ENCODE assay signal across 8 cellular contexts in the genomic region with DNA sequence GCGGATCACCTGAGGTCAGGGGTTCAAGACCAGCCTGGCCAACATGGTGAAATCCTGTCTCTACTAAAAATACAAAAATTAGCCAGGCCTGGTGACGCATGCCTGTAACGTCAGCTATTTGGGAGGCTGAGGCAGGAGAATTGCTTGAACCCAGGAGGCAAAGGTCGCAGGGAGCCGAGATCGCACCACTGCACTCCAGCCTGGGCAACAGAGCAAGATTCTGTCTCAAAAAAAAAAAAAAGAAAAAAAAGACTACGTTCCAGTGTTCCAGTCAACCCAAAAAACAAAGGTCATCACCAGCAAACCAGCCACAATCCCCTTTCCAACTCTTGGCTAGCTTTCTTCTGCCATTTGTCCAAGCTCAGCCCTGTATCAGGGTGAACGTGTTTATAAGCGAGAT. TPM values are rescaled to one million over a fixed set of nuclear protein-coding genes. Genes with fewer than 3 reads are reported as not detected.
DNase-seq lines count a peak whose midpoint lies in the region; ATAC-seq, FAIRE-seq and TF ChIP-seq lines count a peak whose summit lies in the region.
"Not testable (repeated sequence)": the region's sequence is repeated elsewhere in the genome, so short reads cannot be mapped to it uniquely, and the experiment has no call there.

No MANE protein-coding gene starts in this region.

- CTCF ChIA-PET in CD8-positive, alpha-beta T cell (lab: Charles Lee): interaction anchor here (1.2 kb wide), 1 partner anchor 26 kb away, joined by 3 read pairs; no protein-coding TSS in a partner anchor
- CTCF ChIA-PET in PC-9 (lab: Charles Lee): not testable (repeated sequence)
- CTCF ChIA-PET in activated CD4-positive, alpha-beta T cell treated with anti-CD3 and anti-CD28 coated beads for 36 hours (lab: Charles Lee): interaction anchor here (1.4 kb wide), 1 partner anchor 16 kb away, joined by 3 read pairs; no protein-coding TSS in a partner anchor
- CTCF ChIA-PET in H1 (lab: Charles Lee; ENCODE audit: partially characterized antibody): interaction anchor here (0.6 to 10.2 kb wide), 7 partner anchors 9 to 635 kb away, joined by 3 to 135 read pairs (median 3); a partner anchor contains a TSS

- not testable (repeated sequence) for H3K4ac ChIP-seq in H1 (replicated peaks; ENCODE audit: insufficient read length, low read depth, low read length)

- not testable (repeated sequence) for H3K56ac ChIP-seq in H1 (replicated peaks; ENCODE audit: insufficient read length, low read depth, low read length)

- H3K9me3 Mint-ChIP-seq in CD8-positive, alpha-beta T cell; activated CD4-positive, alpha-beta T cell treated with anti-CD3 and anti-CD28 coated beads for 36 hours (ENCODE audit: low read depth); activated naive CD8-positive, alpha-beta T cell treated with anti-CD3 and anti-CD28 coated beads for 36 hours; progenitor cell of endocrine pancreas (ENCODE audit: low read depth): not testable (repeated sequence)

- peaks cover 80% of the 10 kb centered on the region for H3K4me1 Mint-ChIP-seq in CD8-positive, alpha-beta T cell (ENCODE audit: low read depth)
- peaks cover 74% of the 10 kb centered on the region for H3K4me1 Mint-ChIP-seq in activated CD4-positive, alpha-beta T cell treated with anti-CD3 and anti-CD28 coated beads for 36 hours
- H3K4me1 Mint-ChIP-seq in activated naive CD8-positive, alpha-beta T cell treated with anti-CD3 and anti-CD28 coated beads for 36 hours: peaks cover 70% of the 10 kb centered on the region
- peaks cover 34% of the 10 kb centered on the region for H3K4me1 Mint-ChIP-seq in progenitor cell of endocrine pancreas (ENCODE audit: low read depth)

- H2AK5ac ChIP-seq in H1 (ENCODE audit: low read depth, low read length): 0 out of 2 replicates have a peak overlapping the region, but pooled peaks have one; percentile 39

- H3K23ac ChIP-seq in H1 (ENCODE audit: insufficient read length): not testable (repeated sequence)

- not testable (repeated sequence) for TF ChIP-seq POLR2A in H1 (IDR thresholded peaks at IDR 0.05; ENCODE audit: control extremely low read depth in 1 of 2, low read depth in 2 of 2, low read length in 2 of 2); transverse colon (IDR thresholded peaks at IDR 0.05)

- not testable (repeated sequence) for H3K27me3 Mint-ChIP-seq in CD8-positive, alpha-beta T cell (ENCODE audit: low read depth); activated CD4-positive, alpha-beta T cell treated with anti-CD3 and anti-CD28 coated beads for 36 hours; activated naive CD8-positive, alpha-beta T cell treated with anti-CD3 and anti-CD28 coated beads for 36 hours; progenitor cell of endocrine pancreas

- not testable (repeated sequence) for H4K8ac ChIP-seq in H1 (ENCODE audit: extremely low read depth, insufficient read depth, low read length)

- not testable (repeated sequence) for FAIRE-seq in H1 (lab: Jason Lieb, UNC)

- H3K9me2 ChIP-seq in PC-9 (ENCODE audit: insufficient read depth): not testable (repeated sequence)

- TF ChIP-seq RAD21 in H1 (IDR thresholded peaks at IDR 0.05 in 1 of 2, conservative IDR thresholded peaks at IDR 0.05 in 1 of 2; ENCODE audit: low read depth in 2 of 2, low read length in 2 of 2); liver (IDR thresholded peaks at IDR 0.05): not testable (repeated sequence)

- H3K4me3 Mint-ChIP-seq in CD8-positive, alpha-beta T cell: peak overlapping the region; percentile 18
- not testable (repeated sequence) for H3K4me3 Mint-ChIP-seq in activated CD4-positive, alpha-beta T cell treated with anti-CD3 and anti-CD28 coated beads for 36 hours; activated naive CD8-positive, alpha-beta T cell treated with anti-CD3 and anti-CD28 coated beads for 36 hours; progenitor cell of endocrine pancreas (ENCODE audit: low read depth)

- not testable (repeated sequence) for H2BK12ac ChIP-seq in H1 (ENCODE audit: low read depth, low read length)

- H4K5ac ChIP-seq in H1 (ENCODE audit: insufficient read length, low read depth, low read length): not testable (repeated sequence)

- peaks cover 11% of the 10 kb centered on the region for H3K79me2 ChIP-seq in PC-9 (ENCODE audit: low read depth)
- peaks cover 0 to 38% of the 10 kb centered on the region in 2 experiments; a peak in 2 of 4 replicates for H3K79me2 ChIP-seq in H1 (ENCODE audit: control insufficient read depth in 1 of 2, insufficient read depth in 2 of 2, low read length in 2 of 2)

- not testable (repeated sequence) for H3K27me3 ChIP-seq in CD8-positive, alpha-beta T cell (ENCODE audit: insufficient read depth, low read length); PC-9 (ENCODE audit: insufficient read depth, low read depth); H1 (replicated peaks in 1 of 4; ENCODE audit: control insufficient read depth in 3 of 4, extremely low read depth in 1 of 4, insufficient read depth in 3 of 4, low read length in 3 of 4); liver (ENCODE audit: control insufficient read depth in 4 of 4, insufficient read depth in 4 of 4, low read length in 3 of 4); transverse colon

- peak overlapping the region; percentile 59 for H3K4me2 ChIP-seq in PC-9
- not testable (repeated sequence) for H3K4me2 ChIP-seq in H1 (ENCODE audit: insufficient read depth in 1 of 2, low read depth in 2 of 2, low read length in 2 of 2)

- not testable (repeated sequence) for H3K9ac ChIP-seq in H1 (replicated peaks in 1 of 4; ENCODE audit: extremely low read depth in 1 of 4, low read depth in 3 of 4, low read length in 3 of 4); liver (ENCODE audit: low read depth in 1 of 2, low read length in 2 of 2)

- H2BK15ac ChIP-seq in H1 (ENCODE audit: low read length): not testable (repeated sequence)

- BruUV-seq in PC-9 (replicated peaks; lab: Mats Ljungman, UMichigan): not testable (repeated sequence)

- peak overlapping the region; percentile 75 for H3K27ac Mint-ChIP-seq in CD8-positive, alpha-beta T cell
- H3K27ac Mint-ChIP-seq in activated CD4-positive, alpha-beta T cell treated with anti-CD3 and anti-CD28 coated beads for 36 hours: peak overlapping the region; percentile 31
- H3K27ac Mint-ChIP-seq in activated naive CD8-positive, alpha-beta T cell treated with anti-CD3 and anti-CD28 coated beads for 36 hours: peak overlapping the region; percentile 72
- peak overlapping the region; percentile 91 for H3K27ac Mint-ChIP-seq in progenitor cell of endocrine pancreas

- H3K27ac ChIP-seq in CD8-positive, alpha-beta T cell (ENCODE audit: low read depth, low read length); H1 (ENCODE audit: low read depth, low read length): not testable (repeated sequence)
- H3K27ac ChIP-seq in PC-9 (peak overlapping the region; percentile 65), liver (ENCODE audit: low read depth in 1 of 2, low read length in 2 of 2) (peak overlapping the region in 1 of 2 donors; percentile 54), transverse colon (peak overlapping the region in 3 of 4 donors; percentile 13 to 36 (median 14))

- not testable (repeated sequence) for ATAC-seq in CD8-positive, alpha-beta T cell; activated CD4-positive, alpha-beta T cell treated with anti-CD3 and anti-CD28 coated beads for 36 hours

- not testable (repeated sequence) for H2BK5ac ChIP-seq in H1 (ENCODE audit: low read depth, low read length)

- not testable (repeated sequence) for H3K23me2 ChIP-seq in H1 (ENCODE audit: low read depth, low read length)

- not testable (repeated sequence) for H4K20me1 ChIP-seq in PC-9 (ENCODE audit: insufficient read depth)
- peaks cover under 1 to 11% of the 10 kb centered on the region in 2 experiments for H4K20me1 ChIP-seq in H1 (replicated peaks in 1 of 2; ENCODE audit: control insufficient read depth in 1 of 2, insufficient read depth in 2 of 2, low read length in 2 of 2)

- not testable (repeated sequence) for H3K79me1 ChIP-seq in H1 (ENCODE audit: low read depth, low read length)

- not testable (repeated sequence) for H4K91ac ChIP-seq in H1 (replicated peaks; ENCODE audit: insufficient read length, low read length)

- H3K9me3 ChIP-seq in CD8-positive, alpha-beta T cell (ENCODE audit: low read length); PC-9 (ENCODE audit: insufficient read depth, low read depth); H1 (ENCODE audit: insufficient read depth in 2 of 2, low read depth in 1 of 2, low read length in 1 of 2); liver (ENCODE audit: control insufficient read depth in 4 of 4, low read length in 3 of 4); transverse colon: not testable (repeated sequence)

- H3K4me3 ChIP-seq in CD8-positive, alpha-beta T cell (ENCODE audit: low read depth, low read length); PC-9; H1 (ENCODE audit: extremely low read depth in 1 of 4, insufficient read depth in 2 of 4, low read depth in 3 of 4, low read length in 4 of 4); liver (ENCODE audit: low read depth in 1 of 3, low read length in 3 of 3); transverse colon: not testable (repeated sequence)

- POLR2A ChIA-PET in CD8-positive, alpha-beta T cell (lab: Charles Lee): interaction anchor here (0.7 to 1.0 kb wide), 2 partner anchors 42 to 82 kb away, joined by 3 to 4 read pairs; no protein-coding TSS in a partner anchor
- POLR2A ChIA-PET in PC-9 (lab: Charles Lee; ENCODE audit: unreplicated experiment): not testable (repeated sequence)
- POLR2A ChIA-PET in activated CD4-positive, alpha-beta T cell treated with anti-CD3 and anti-CD28 coated beads for 36 hours (lab: Charles Lee): interaction anchor here (0.7 kb wide), 1 partner anchor 118 kb away, joined by 6 read pairs; no protein-coding TSS in a partner anchor
- POLR2A ChIA-PET in H1 (lab: Charles Lee; ENCODE audit: partially characterized antibody): interaction anchor here (0.7 to 2.0 kb wide), 3 partner anchors 17 to 123 kb away, joined by 3 to 4 read pairs (median 3); no protein-coding TSS in a partner anchor

- 89% methylated on average over 8 of the region's 9 CpGs; no CpG with 5 or more reads in 1 of the 2 experiments for WGBS in H1 (ENCODE audit: extremely low coverage in 1 of 2, insufficient coverage in 1 of 2, insufficient read length in 1 of 2, insufficient replicate concordance in 2 of 2, low coverage in 1 of 2, low lambda C conversion rate in 2 of 2, missing lambda C conversion rate in 1 of 2), 2 experiments
- WGBS in liver: 82% methylated on average over 9 of the region's 9 CpGs
- 95% methylated on average over 9 of the region's 9 CpGs for WGBS in transverse colon (ENCODE audit: low coverage in 1 of 2), 2 donors

- H3K36me3 Mint-ChIP-seq in CD8-positive, alpha-beta T cell: peaks cover 41% of the 10 kb centered on the region
- H3K36me3 Mint-ChIP-seq in activated CD4-positive, alpha-beta T cell treated with anti-CD3 and anti-CD28 coated beads for 36 hours (ENCODE audit: low read depth): peaks cover 21% of the 10 kb centered on the region
- H3K36me3 Mint-ChIP-seq in activated naive CD8-positive, alpha-beta T cell treated with anti-CD3 and anti-CD28 coated beads for 36 hours: peaks cover 13% of the 10 kb centered on the region
- not testable (repeated sequence) for H3K36me3 Mint-ChIP-seq in progenitor cell of endocrine pancreas (ENCODE audit: insufficient read depth)

- intact Hi-C loops in CD8-positive, alpha-beta T cell (cut with DNase I, micrococcal nuclease); PC-9 (cut with micrococcal nuclease; ENCODE audit: unreplicated experiment); activated CD4-positive, alpha-beta T cell treated with anti-CD3 and anti-CD28 coated beads for 36 hours (cut with DNase I, micrococcal nuclease); transverse colon (cut with DNase I; ENCODE audit: low total_unique reads): not testable (repeated sequence)

- H2BK20ac ChIP-seq in H1 (ENCODE audit: low read length): not testable (repeated sequence)

- H2AFZ ChIP-seq in PC-9; H1 (ENCODE audit: low read length): not testable (repeated sequence)

- DNase-seq in CD8-positive, alpha-beta T cell; PC-9; activated CD4-positive, alpha-beta T cell treated with anti-CD3 and anti-CD28 coated beads for 36 hours; activated naive CD8-positive, alpha-beta T cell treated with anti-CD3 and anti-CD28 coated beads for 36 hours; H1 (ENCODE audit: low read depth in 1 of 2, low spot score in 2 of 2); progenitor cell of endocrine pancreas (ENCODE audit: low spot score, unreplicated experiment); transverse colon: not testable (repeated sequence)

- not testable (repeated sequence) for H2BK120ac ChIP-seq in H1 (replicated peaks; ENCODE audit: low read depth, low read length)

- not testable (repeated sequence) for H3K14ac ChIP-seq in H1 (ENCODE audit: insufficient read length)

- peaks cover 79% of the 10 kb centered on the region for H3K4me1 ChIP-seq in CD8-positive, alpha-beta T cell (ENCODE audit: insufficient read depth, low read length)
- peaks cover 32% of the 10 kb centered on the region for H3K4me1 ChIP-seq in PC-9 (replicated peaks; ENCODE audit: insufficient read depth)
- peaks cover 0 to 12% (median 8%) of the 10 kb centered on the region in 4 experiments; a peak in 6 of 7 replicates for H3K4me1 ChIP-seq in H1 (replicated peaks in 1 of 4; ENCODE audit: control insufficient read depth in 3 of 4, insufficient read depth in 4 of 4, low read length in 3 of 4)
- H3K4me1 ChIP-seq in liver (ENCODE audit: control insufficient read depth in 4 of 4, insufficient read depth in 4 of 4, low read length in 3 of 4); transverse colon: not testable (repeated sequence)

- H3F3A ChIP-seq in PC-9 (ENCODE audit: insufficient read depth, low read depth): peaks cover 28% of the 10 kb centered on the region

- in situ Hi-C loops in transverse colon (cut with MboI; ENCODE audit: low pct_ligation_motif_present in 1 of 4, low pct_unique_long_range_greater_than_20kb in 1 of 4, low sequenced_read_pairs in 3 of 4): not testable (repeated sequence)

- not testable (repeated sequence) for H3K18ac ChIP-seq in H1 (ENCODE audit: extremely low read depth, low read length)

- not testable (repeated sequence) for TF ChIP-seq CTCF in CD8-positive, alpha-beta T cell (IDR thresholded peaks at IDR 0.05); PC-9 (conservative IDR thresholded peaks at IDR 0.05); H1 (IDR thresholded peaks at IDR 0.05; ENCODE audit: control extremely low read depth in 1 of 3, insufficient read depth in 1 of 3, low read depth in 1 of 3, low read length in 3 of 3); liver (IDR thresholded peaks at IDR 0.05; ENCODE audit: low read depth, low read length, missing input control); progenitor cell of endocrine pancreas (IDR thresholded peaks at IDR 0.05; ENCODE audit: unreplicated experiment); transverse colon (IDR thresholded peaks at IDR 0.05)

- H3K36me3 ChIP-seq in CD8-positive, alpha-beta T cell (ENCODE audit: insufficient read depth, low read length): peaks cover 26% of the 10 kb centered on the region
- not testable (repeated sequence) for H3K36me3 ChIP-seq in PC-9 (ENCODE audit: low read depth); H1 (ENCODE audit: control insufficient read depth in 2 of 4, insufficient read depth in 4 of 4, low read length in 3 of 4); liver (ENCODE audit: control insufficient read depth in 4 of 4, insufficient read depth in 3 of 4, low read depth in 1 of 4, low read length in 3 of 4); transverse colon

- TF ChIP-seq EP300 in H1 (IDR thresholded peaks at IDR 0.05; ENCODE audit: borderline replicate concordance in 1 of 2, low read depth in 2 of 2, low read length in 2 of 2); transverse colon (IDR thresholded peaks at IDR 0.05; ENCODE audit: low read depth): not testable (repeated sequence)

RNA-seq across cellular contexts. Expression of a gene that starts 55.6 kb away (rescaled TPM):
- total RNA-seq in CD8-positive, alpha-beta T cell: 100 to 1,000 TPM; 266 to 273 TPM
- 7.4 and 10.4 TPM in 2 replicates for total RNA-seq in PC-9 (2021)
- 10 to 100 TPM; 73.7 to 82.8 TPM for total RNA-seq in activated CD4-positive, alpha-beta T cell treated with anti-CD3 and anti-CD28 coated beads for 36 hours
- total RNA-seq in activated naive CD8-positive, alpha-beta T cell treated with anti-CD3 and anti-CD28 coated beads for 36 hours: 10 to 100 TPM; 55.1 to 56.7 TPM
- 55.4 and 57.7 TPM in 2 replicates for total RNA-seq in H1 (2021; fragmentation: NEBNext Ultra II Directional; extraction: Animal tissue kit (Norgen Biotek cat#: 25700))
- 10.3 and 19.5 TPM in 2 replicates for polyA plus RNA-seq in H1 (2011; rRNA removed)
- polyA plus RNA-seq in H1 (2011; cell fraction: cytosol; rRNA removed): 17.7 TPM
- 46.9 TPM for polyA plus RNA-seq in H1 (2011; cell fraction: nucleus; rRNA removed)
- polyA plus RNA-seq in H1 (2012, experiment 1 of 2): 23.7 to 30.8 TPM (median 27.7 TPM) in 4 replicates
- polyA plus RNA-seq in H1 (2012, experiment 2 of 2): 10.5 TPM
- 23.3 TPM for polyA plus RNA-seq in H1 (2013, experiment 1 of 2)
- 22.6 TPM for polyA plus RNA-seq in H1 (2013, experiment 2 of 2)
- polyA minus RNA-seq in H1 (2011; rRNA and poly(A)+ RNA removed): 41.4 and 42.2 TPM in 2 replicates
- 27.2 TPM for polyA minus RNA-seq in H1 (2011; cell fraction: cytosol; rRNA and poly(A)+ RNA removed)
- polyA minus RNA-seq in H1 (2011; cell fraction: nucleus; rRNA and poly(A)+ RNA removed): 64.1 TPM
- 10 to 100 TPM in 1 of 2 donors, 1 to 10 TPM in 1; 6.4 to 10.8 TPM for total RNA-seq in liver
- 1 to 10 TPM; 1.3 to 1.5 TPM for polyA plus RNA-seq in liver
- 78.1 and 85.5 TPM in 2 replicates for total RNA-seq in progenitor cell of endocrine pancreas
- total RNA-seq in transverse colon: 100 to 1,000 TPM in 1 of 4 donors, 10 to 100 TPM in 3; 29.5 to 171 (median 60.3) TPM

Comparison
In these comparisons a context has a peak if more than half of its experiments do, and no peak if none do; other contexts are left out.
1. H3K27ac Mint-ChIP-seq: peak in every context shown above with its lines; median percentile 91 in progenitor cell of endocrine pancreas; 75 in CD8-positive, alpha-beta T cell; 72 in activated naive CD8-positive, alpha-beta T cell treated with anti-CD3 and anti-CD28 coated beads for 36 hours; 31 in activated CD4-positive, alpha-beta T cell treated with anti-CD3 and anti-CD28 coated beads for 36 hours.